Comparison of ENCODE assay signal across 1 cellular context in the genomic region with DNA sequence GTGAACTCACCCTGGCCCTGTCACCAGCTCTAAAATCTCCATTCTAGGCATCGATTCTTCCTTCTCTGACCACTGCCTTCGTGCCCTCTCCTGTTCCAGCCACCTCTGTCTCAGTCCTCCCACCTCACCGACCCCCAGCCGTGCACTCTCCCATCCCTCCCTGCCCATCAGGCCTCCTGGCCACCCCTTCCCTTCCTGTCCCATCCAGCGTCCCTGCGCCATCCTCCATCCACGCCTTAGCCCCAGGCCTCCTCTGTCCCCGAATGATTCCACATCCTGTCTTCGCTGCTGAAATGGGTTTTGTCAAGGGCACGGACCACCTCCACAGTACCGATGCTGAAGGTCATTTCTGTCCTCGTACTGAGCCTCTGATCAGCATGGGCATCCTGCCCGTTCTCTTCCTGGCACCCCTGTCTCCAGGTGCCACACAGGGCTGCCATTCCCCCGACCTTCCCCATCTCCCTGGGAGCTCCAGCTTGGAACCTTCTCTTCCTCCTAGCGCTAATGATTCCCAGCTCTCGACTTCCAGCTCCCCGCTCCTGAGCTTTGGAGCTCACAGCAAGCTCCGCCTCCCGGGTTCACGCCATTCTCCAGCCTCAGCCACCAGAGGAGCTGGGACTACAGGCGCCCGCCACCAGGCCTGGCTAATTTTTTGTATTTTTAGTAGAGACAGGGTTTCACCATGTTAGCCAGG.
TF ChIP-seq lines count a peak whose summit lies in the region.

No MANE protein-coding gene starts in this region.

TF ChIP-seq in HCT116, 20 proteins besides CTCF, POLR2A, EP300 and RAD21:
- TF ChIP-seq FOSL1 (IDR thresholded peaks at IDR 0.05; ENCODE audit: low read depth) (no peak), EGR1 (IDR thresholded peaks at IDR 0.05; ENCODE audit: low read depth) (no peak), CEBPB (IDR thresholded peaks at IDR 0.05; ENCODE audit: low read depth) (no peak), ELF1 (IDR thresholded peaks at IDR 0.05; ENCODE audit: borderline replicate concordance, low read depth) (no peak), EZH2phosphoT487 (IDR thresholded peaks at IDR 0.05; ENCODE audit: borderline replicate concordance) (no peak), JUND (IDR thresholded peaks at IDR 0.05) (no peak)
